15 cellular contexts compared by ENCODE assay signal in the genomic region with DNA sequence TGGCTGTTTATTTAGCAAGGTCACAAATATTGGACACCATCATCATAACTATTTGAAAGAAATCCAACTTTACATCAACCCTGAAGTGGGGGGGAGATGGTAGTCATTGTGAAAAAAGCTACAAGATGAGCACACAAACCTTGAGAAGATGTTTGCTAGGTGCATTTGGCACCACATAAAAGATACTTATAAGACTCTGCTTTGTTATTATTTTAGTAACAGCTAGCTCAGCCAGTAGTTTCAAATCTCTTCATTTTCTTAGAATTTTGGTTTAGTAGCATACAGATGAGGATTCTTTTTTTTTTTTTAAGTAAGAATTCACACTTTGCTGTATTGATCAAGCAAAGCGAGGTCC.
"Had no signal": no experiment of that assay in that cellular context is flagged by ENCODE, and none has a peak within 500 bp of the region (broad histone marks: within the 10 kb centered on the region; RNA-seq: fewer than 3 reads in every experiment).

No MANE protein-coding gene starts in this region.

- H3K36me3 ChIP-seq: upper lobe of right lung had no signal

- H3K36me3 Mint-ChIP-seq: activated naive CD4-positive, alpha-beta T cell treated with anti-CD3 and anti-CD28 coated beads, Interleukin-2, amount 50 U/mL, for 24 hours had no signal

- H3K4me1 Mint-ChIP-seq: activated B cell treated with CpG ODN at 0.5 μM for 24 hours, T-helper 17 cell had no signal

- H3K27me3 Mint-ChIP-seq: activated naive CD4-positive, alpha-beta T cell treated with anti-CD3 and anti-CD28 coated beads, Interleukin-2, amount 50 U/mL, for 24 hours; naive thymus-derived CD4-positive, alpha-beta T cell had no signal

- H3K4me3 Mint-ChIP-seq: activated B cell treated with CpG ODN at 0.5 μM for 24 hours; activated naive CD4-positive, alpha-beta T cell treated with anti-CD3 and anti-CD28 coated beads, Interleukin-2, amount 50 U/mL, for 24 hours; dendritic cell treated with granulocyte-macrophage colony-stimulating factor and Interleukin-4, amounts not matched to agents 40 ng/mL and 50 ng/mL, for 4 days; effector memory CD8-positive, alpha-beta T cell; naive thymus-derived CD4-positive, alpha-beta T cell; T-helper 17 cell had no signal

- ATAC-seq: effector memory CD8-positive, alpha-beta T cell; naive thymus-derived CD4-positive, alpha-beta T cell; T-helper 17 cell; upper lobe of right lung had no signal

- H3K9me3 Mint-ChIP-seq: activated B cell treated with CpG ODN at 0.5 μM for 24 hours; activated naive CD4-positive, alpha-beta T cell treated with anti-CD3 and anti-CD28 coated beads, Interleukin-2, amount 50 U/mL, for 24 hours; dendritic cell treated with granulocyte-macrophage colony-stimulating factor and Interleukin-4, amounts not matched to agents 40 ng/mL and 50 ng/mL, for 4 days; effector memory CD8-positive, alpha-beta T cell had no signal

- H3K9me3 ChIP-seq: upper lobe of right lung had no signal

- FAIRE-seq: islet of Langerhans had no signal

- H3K27me3 ChIP-seq: upper lobe of right lung had no signal

- H3K27ac Mint-ChIP-seq: activated B cell treated with CpG ODN at 0.5 μM for 24 hours; activated naive CD4-positive, alpha-beta T cell treated with anti-CD3 and anti-CD28 coated beads, Interleukin-2, amount 50 U/mL, for 24 hours; dendritic cell treated with granulocyte-macrophage colony-stimulating factor and Interleukin-4, amounts not matched to agents 40 ng/mL and 50 ng/mL, for 4 days; effector memory CD8-positive, alpha-beta T cell; T-helper 17 cell had no signal

- H3K4me3 ChIP-seq: skin epidermis, upper lobe of right lung had no signal

- H3K27ac ChIP-seq: upper lobe of right lung had no signal

- DNase-seq: activated B cell treated with CpG ODN at 0.5 μM for 24 hours; activated T-cell treated with anti-CD3 and anti-CD28 coated beads for 4 hours; amygdala; effector memory CD8-positive, alpha-beta T cell; naive thymus-derived CD4-positive, alpha-beta T cell; posterior cingulate gyrus; SIG-M5; stimulated activated CD4-positive, alpha-beta T cell treated with anti-CD3 and anti-CD28 coated beads, Interleukin-15, amount 100 ng/mL, for 24 hours; stimulated activated CD4-positive, alpha-beta T cell treated with anti-CD3 and anti-CD28 coated beads, Interleukin-4, amount 100 ng/mL, for 1 hour; T-helper 17 cell; upper lobe of right lung had no signal
